ENCODE assay signal across 1 cellular context in the genomic region with DNA sequence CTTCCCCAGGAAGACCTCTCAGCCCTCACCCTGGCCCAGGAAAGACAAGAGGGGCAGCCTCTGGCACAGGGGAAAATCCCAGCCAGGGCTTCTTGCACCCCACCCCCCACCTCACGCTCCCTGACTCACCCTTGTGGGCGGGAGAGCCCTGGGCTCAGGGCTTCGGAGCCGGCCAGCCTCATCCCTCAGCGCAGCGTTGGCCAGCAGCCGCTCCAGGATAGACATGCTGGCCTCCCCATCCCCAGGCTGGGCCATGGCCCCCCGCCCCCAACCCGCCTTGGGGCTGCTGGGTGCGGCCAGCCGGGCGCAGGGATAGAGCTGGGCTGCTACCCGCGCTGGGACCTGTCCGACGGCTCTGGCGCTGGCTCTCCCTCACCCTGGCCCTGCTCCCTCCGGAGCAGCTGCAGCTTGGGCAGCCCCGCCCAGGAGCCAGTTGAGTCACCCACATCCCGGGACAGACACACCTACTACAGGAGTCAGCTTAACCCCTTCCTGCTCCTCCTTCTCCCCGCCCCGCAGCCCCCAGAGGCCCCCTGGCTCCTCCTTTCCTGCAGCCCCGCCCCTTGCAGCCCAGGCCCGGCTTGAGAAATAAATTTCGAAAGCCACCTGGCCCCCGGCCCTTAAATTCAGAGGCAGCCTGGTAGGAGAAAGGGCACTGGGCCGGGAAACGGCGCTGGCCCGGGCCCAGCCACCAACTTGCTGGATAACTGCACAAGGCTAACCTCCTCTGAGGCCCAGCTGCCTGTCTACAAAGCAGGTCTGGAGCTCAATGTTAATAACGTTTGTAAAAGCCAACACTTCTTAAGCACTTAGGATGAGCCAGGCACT.
A peak's percentile ranks its signal among the peaks of the same experiment; 100 is the strongest.
TF ChIP-seq lines count a peak whose summit lies in the region.

No MANE protein-coding gene starts in this region.

TF ChIP-seq in A549, 52 proteins besides CTCF, POLR2A, EP300 and RAD21 (continued from another document):
- TF ChIP-seq, protein P1, sequence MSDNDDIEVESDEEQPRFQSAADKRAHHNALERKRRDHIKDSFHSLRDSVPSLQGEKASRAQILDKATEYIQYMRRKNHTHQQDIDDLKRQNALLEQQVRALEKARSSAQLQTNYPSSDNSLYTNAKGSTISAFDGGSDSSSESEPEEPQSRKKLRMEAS (IDR thresholded peaks at IDR 0.05): peak; percentile 41
- TF ChIP-seq GATA3 (IDR thresholded peaks at IDR 0.05; ENCODE audit: borderline replicate concordance) (peak; percentile 44; the same call in 1 of the 2 replicates), E2F6 (IDR thresholded peaks at IDR 0.05; ENCODE audit: borderline replicate concordance, low read depth) (peak; percentile 48; the same call in 1 of the 2 replicates), RFX5 (IDR thresholded peaks at IDR 0.05) (no peak), POLR2AphosphoS2 (conservative IDR thresholded peaks at IDR 0.05; ENCODE audit: low read length) (0 out of 2 replicates have a peak, but pooled peaks have one; percentile 49), HDAC2 (IDR thresholded peaks at IDR 0.05) (no peak)
- TF ChIP-seq, protein P2, sequence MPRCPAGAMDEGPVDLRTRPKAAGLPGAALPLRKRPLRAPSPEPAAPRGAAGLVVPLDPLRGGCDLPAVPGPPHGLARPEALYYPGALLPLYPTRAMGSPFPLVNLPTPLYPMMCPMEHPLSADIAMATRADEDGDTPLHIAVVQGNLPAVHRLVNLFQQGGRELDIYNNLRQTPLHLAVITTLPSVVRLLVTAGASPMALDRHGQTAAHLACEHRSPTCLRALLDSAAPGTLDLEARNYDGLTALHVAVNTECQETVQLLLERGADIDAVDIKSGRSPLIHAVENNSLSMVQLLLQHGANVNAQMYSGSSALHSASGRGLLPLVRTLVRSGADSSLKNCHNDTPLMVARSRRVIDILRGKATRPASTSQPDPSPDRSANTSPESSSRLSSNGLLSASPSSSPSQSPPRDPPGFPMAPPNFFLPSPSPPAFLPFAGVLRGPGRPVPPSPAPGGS (IDR thresholded peaks at IDR 0.05): 0 out of 3 replicates have a peak, but pooled peaks have one; percentile 54
- TF ChIP-seq, protein P3, sequence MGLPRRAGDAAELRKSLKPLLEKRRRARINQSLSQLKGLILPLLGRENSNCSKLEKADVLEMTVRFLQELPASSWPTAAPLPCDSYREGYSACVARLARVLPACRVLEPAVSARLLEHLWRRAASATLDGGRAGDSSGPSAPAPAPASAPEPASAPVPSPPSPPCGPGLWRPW (IDR thresholded peaks at IDR 0.05): no peak
